8 cellular contexts compared by ENCODE assay signal in genomic region chr6:111087871-111088667, GRCh38. TPM values are rescaled to one million over a fixed set of nuclear protein-coding genes. Genes with fewer than 3 reads are reported as not detected.
A peak's percentile ranks its signal among the peaks of the same experiment; 100 is the strongest.
DNase-seq lines count a peak whose midpoint lies in the region; ATAC-seq and TF ChIP-seq lines count a peak whose summit lies in the region.

No MANE protein-coding gene starts in this region.

- CTCF ChIA-PET in CD8-positive, alpha-beta T cell (lab: Charles Lee) = interaction anchor here (1.0 to 1.2 kb wide), 2 partner anchors 31 to 121 kb away, joined by 3 to 5 read pairs; no protein-coding TSS in a partner anchor

- peak overlapping the region; percentile 96 for H3K4me3 Mint-ChIP-seq in CD8-positive, alpha-beta T cell
- H3K4me3 Mint-ChIP-seq in naive thymus-derived CD8-positive, alpha-beta T cell = peak overlapping the region; percentile 86 to 99 (median 94)

- no peaks in the 10 kb centered on the region for H3K9me3 Mint-ChIP-seq in CD8-positive, alpha-beta T cell
- H3K9me3 Mint-ChIP-seq in naive thymus-derived CD8-positive, alpha-beta T cell = no peaks in the 10 kb centered on the region

- no peaks in the 10 kb centered on the region for H3K36me3 ChIP-seq in CD8-positive, alpha-beta T cell (ENCODE audit: insufficient read depth, low read length)
- H3K36me3 ChIP-seq in ectodermal cell (ENCODE audit: control insufficient read depth, insufficient read depth, low read length) (no peaks in the 10 kb centered on the region), subcutaneous abdominal adipose tissue (ENCODE audit: control insufficient read depth in 5 of 5, insufficient read depth in 5 of 5, low read length in 5 of 5) (no peaks in the 10 kb centered on the region)

- no peaks in the 10 kb centered on the region for H3K27me3 ChIP-seq in CD8-positive, alpha-beta T cell (ENCODE audit: insufficient read depth, low read length)
- H3K27me3 ChIP-seq in ectodermal cell (ENCODE audit: control insufficient read depth, insufficient read depth, low read length, poor library complexity, severe bottlenecking) = peaks cover 49% of the 10 kb centered on the region
- peaks cover 9 to 22% (median 16%) of the 10 kb centered on the region in 5 donors for H3K27me3 ChIP-seq in subcutaneous abdominal adipose tissue (ENCODE audit: control insufficient read depth in 5 of 5, insufficient read depth in 4 of 5, low read length in 5 of 5)

- ATAC-seq in CD8-positive, alpha-beta T cell = peak; percentile 66
- ATAC-seq in GM21367 (IDR thresholded peaks at IDR 0.05; ENCODE audit: unreplicated experiment) = peak; percentile 16
- peak; percentile 52 to 69 for ATAC-seq in naive thymus-derived CD8-positive, alpha-beta T cell

- peaks cover 46% of the 10 kb centered on the region for H3K4me1 Mint-ChIP-seq in CD8-positive, alpha-beta T cell (ENCODE audit: low read depth)
- peaks cover 23 to 46% (median 44%) of the 10 kb centered on the region in 4 donors for H3K4me1 Mint-ChIP-seq in naive thymus-derived CD8-positive, alpha-beta T cell

- peaks cover 25% of the 10 kb centered on the region for H3K4me1 ChIP-seq in CD8-positive, alpha-beta T cell (ENCODE audit: insufficient read depth, low read length)
- peaks cover 4% of the 10 kb centered on the region for H3K4me1 ChIP-seq in ectodermal cell (ENCODE audit: control insufficient read depth, insufficient read depth, low read length)
- H3K4me1 ChIP-seq in subcutaneous abdominal adipose tissue (ENCODE audit: control insufficient read depth in 5 of 5, insufficient read depth in 5 of 5, low read length in 5 of 5) = peaks cover 0 to 22% (median 15%) of the 10 kb centered on the region in 5 donors

- H3K4me3 ChIP-seq in CD8-positive, alpha-beta T cell (ENCODE audit: low read depth, low read length) = peak overlapping the region; percentile 70
- H3K4me3 ChIP-seq in ectodermal cell (ENCODE audit: insufficient read depth, low read depth, low read length) (peak overlapping the region; percentile 52), subcutaneous abdominal adipose tissue (ENCODE audit: low read depth in 1 of 5, low read length in 5 of 5) (peak overlapping the region; percentile 61 to 73 (median 68))

- POLR2A ChIA-PET in CD8-positive, alpha-beta T cell (lab: Charles Lee) = interaction anchor here (0.9 to 1.6 kb wide), 6 partner anchors 9 to 171 kb away, joined by 3 to 5 read pairs (median 3); partner anchors contain the start of gene GTF3C6
- POLR2A ChIA-PET in naive thymus-derived CD8-positive, alpha-beta T cell (lab: Charles Lee) = interaction anchor here (0.6 to 1.9 kb wide), 16 partner anchors 9 to 273 kb away, joined by 3 to 8 read pairs (median 6); partner anchors contain the start of genes AMD1 and CDK19

- intact Hi-C loops in CD8-positive, alpha-beta T cell (cut with DNase I, micrococcal nuclease) = loop anchor here (1.0 to 5.0 kb wide), 12 partner anchors 8 to 754 kb away; partner anchors contain the start of gene AMD1 (in 1 of the 2)

- H3K9me3 ChIP-seq in CD8-positive, alpha-beta T cell (ENCODE audit: low read length) = no peaks in the 10 kb centered on the region
- H3K9me3 ChIP-seq in ectodermal cell (ENCODE audit: control insufficient read depth, low read length) = no peaks in the 10 kb centered on the region
- no peaks in the 10 kb centered on the region for H3K9me3 ChIP-seq in subcutaneous abdominal adipose tissue (ENCODE audit: control insufficient read depth in 5 of 5, low read length in 5 of 5)

- no peak for TF ChIP-seq CTCF in CD8-positive, alpha-beta T cell (IDR thresholded peaks at IDR 0.05)

- peaks cover 6% of the 10 kb centered on the region for H3K36me3 Mint-ChIP-seq in CD8-positive, alpha-beta T cell
- no peaks in the 10 kb centered on the region for H3K36me3 Mint-ChIP-seq in naive thymus-derived CD8-positive, alpha-beta T cell

- H3K9ac ChIP-seq in subcutaneous abdominal adipose tissue (ENCODE audit: low read length in 5 of 5) = peak overlapping the region in 3 of 5 donors; percentile 28 to 62 (median 35)

- WGBS in ectodermal cell, 2 experiments = 1% methylated on average over 54 of the region's 54 CpGs

- peak; percentile 45 to 88 (median 60) for DNase-seq in CD8-positive, alpha-beta T cell
- DNase-seq in LoVo (ENCODE audit: low spot score) (peak; percentile 27), NCI-H446 treated with DMSO at 0.1 percent for 48 hours (lab: John Stamatoyannopoulos, UW) (no peak)
- peak; percentile 25 to 51 for DNase-seq in activated CD4-positive, alpha-beta T cell treated with anti-CD3 and anti-CD28 coated beads, Interleukin-2, amount 50 U/mL, for 24 hours (ENCODE audit: low read depth in 1 of 2, low spot score in 1 of 2)
- peak; percentile 50 to 90 (median 84) for DNase-seq in naive thymus-derived CD8-positive, alpha-beta T cell

- peak overlapping the region; percentile 55 for H3K27ac ChIP-seq in CD8-positive, alpha-beta T cell (ENCODE audit: low read depth, low read length)
- H3K27ac ChIP-seq in ectodermal cell (ENCODE audit: insufficient read depth, low read depth, low read length, poor library complexity, severe bottlenecking) = no peak overlapping the region
- no peak overlapping the region for H3K27ac ChIP-seq in subcutaneous abdominal adipose tissue (ENCODE audit: low read depth, low read length)

- peak overlapping the region; percentile 96 for H3K27ac Mint-ChIP-seq in CD8-positive, alpha-beta T cell
- peak overlapping the region; percentile 77 to 96 (median 95) for H3K27ac Mint-ChIP-seq in naive thymus-derived CD8-positive, alpha-beta T cell

- H3K27me3 Mint-ChIP-seq in CD8-positive, alpha-beta T cell (ENCODE audit: low read depth) = peaks cover 2% of the 10 kb centered on the region
- H3K27me3 Mint-ChIP-seq in naive thymus-derived CD8-positive, alpha-beta T cell = peaks cover 0 to 20% (median 0%) of the 10 kb centered on the region in 5 donors

RNA-seq across cellular contexts. Expression of gene SLC16A10, which starts 0.8 kb away (rescaled TPM):
- 10 to 100 TPM; 15.7 to 18.5 TPM for total RNA-seq in CD8-positive, alpha-beta T cell
- polyA plus RNA-seq in ectodermal cell (2013, experiment 1 of 4) = 1.9 TPM
- 2.9 TPM for polyA plus RNA-seq in ectodermal cell (2013, experiment 2 of 4)
- polyA plus RNA-seq in ectodermal cell (2013, experiment 3 of 4) = 1.7 TPM
- polyA plus RNA-seq in ectodermal cell (2013, experiment 4 of 4) = 2.2 TPM
- 10 to 100 TPM; 24.7 to 26.1 TPM for total RNA-seq in naive thymus-derived CD8-positive, alpha-beta T cell
- 10 to 100 TPM; 15.5 to 27.7 (median 20.0) TPM for polyA plus RNA-seq in naive thymus-derived CD8-positive, alpha-beta T cell

Comparison
In these comparisons a context has a peak if more than half of its experiments do, and no peak if none do; other contexts are left out.
1. ATAC-seq: peak in every context shown above with its lines; median percentile 66 in CD8-positive, alpha-beta T cell; 60 in naive thymus-derived CD8-positive, alpha-beta T cell; 16 in GM21367.